8 cellular contexts compared by ENCODE assay signal in the genomic region with DNA sequence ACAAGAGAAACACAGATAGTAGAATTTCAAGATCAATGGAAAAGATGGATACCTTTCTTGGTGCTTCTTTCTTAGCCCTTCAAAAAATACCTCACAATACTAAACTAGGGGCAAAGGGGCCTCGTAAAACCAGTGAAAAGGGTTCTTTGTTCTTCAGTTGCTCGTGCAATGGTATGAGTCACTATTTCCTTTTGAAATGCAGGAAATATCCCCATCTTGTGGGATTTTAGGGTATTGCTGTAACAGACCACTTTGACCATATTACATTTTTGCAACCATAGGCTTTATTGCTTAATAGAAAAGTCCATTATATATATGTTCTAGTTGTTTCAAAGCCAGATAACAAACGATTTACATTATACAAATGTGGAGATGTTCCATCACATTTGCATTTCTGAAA.
DNase-seq lines count a peak whose midpoint lies in the region; ATAC-seq, FAIRE-seq and TF ChIP-seq lines count a peak whose summit lies in the region.

No MANE protein-coding gene starts in this region.

- TF ChIP-seq CTCF in D721Med (IDR thresholded peaks at IDR 0.05; ENCODE audit: insufficient read depth, missing control alignments) (peak; percentile 11), NB4 (IDR thresholded peaks at IDR 0.05; ENCODE audit: low read depth, low read length) (peak; percentile 25), dorsolateral prefrontal cortex (IDR thresholded peaks at IDR 0.05 in 54 of 56, conservative IDR thresholded peaks at IDR 0.05 in 2 of 56; ENCODE audit: low read depth in 1 of 56, partially characterized antibody in 56 of 56) (peak in 35 of 56 donors; percentile 9 to 60 (median 29)), spleen (IDR thresholded peaks at IDR 0.05 in 8 of 11, conservative IDR thresholded peaks at IDR 0.05 in 3 of 11) (peak in 6 of 11 experiments; percentile 20 to 52 (median 40)), ovary (IDR thresholded peaks at IDR 0.05) (no peak)

- H3K27me3 ChIP-seq in dorsolateral prefrontal cortex = no peaks in the 10 kb centered on the region
- no peaks in the 10 kb centered on the region for H3K27me3 ChIP-seq in spleen (replicated peaks in 1 of 7)
- H3K27me3 ChIP-seq in ovary = no peaks in the 10 kb centered on the region

- no peak for FAIRE-seq in D721Med (lab: Jason Lieb, UNC)

- TF ChIP-seq POLR2A in NB4 (IDR thresholded peaks at IDR 0.05; ENCODE audit: extremely low read depth, insufficient read length) (no peak), spleen (IDR thresholded peaks at IDR 0.05) (no peak), ovary (IDR thresholded peaks at IDR 0.05) (no peak)

- no peak overlapping the region for H3K4me3 ChIP-seq in NB4 (ENCODE audit: low read depth, low read length)
- no peak overlapping the region for H3K4me3 ChIP-seq in dorsolateral prefrontal cortex
- no peak overlapping the region for H3K4me3 ChIP-seq in spleen
- H3K4me3 ChIP-seq in ovary = no peak overlapping the region

- H3K27ac ChIP-seq in dorsolateral prefrontal cortex (no peak overlapping the region), spleen (no peak overlapping the region), ovary (no peak overlapping the region)

- intact Hi-C loops in dorsolateral prefrontal cortex (cut with DNase I) = no loop called here
- intact Hi-C loops in spleen (cut with DNase I; ENCODE audit: low total_unique reads) = no loop called here
- intact Hi-C loops in ovary (cut with DNase I) = no loop called here

- no peaks in the 10 kb centered on the region for H3K4me1 ChIP-seq in spleen
- H3K4me1 ChIP-seq in ovary (ENCODE audit: insufficient read depth) = no peaks in the 10 kb centered on the region

- peak; percentile 84 for ATAC-seq in GM19455 (IDR thresholded peaks at IDR 0.05; ENCODE audit: unreplicated experiment)

- H3K36me3 ChIP-seq in spleen (no peaks in the 10 kb centered on the region), ovary (no peaks in the 10 kb centered on the region)

- TF ChIP-seq EP300 in ovary (IDR thresholded peaks at IDR 0.05) = no peak

- 20 to 42% (median 25%) methylated on average over 3 of the region's 3 CpGs for WGBS in spleen, 5 donors
- 39 to 51% (median 49%) methylated on average over 3 of the region's 3 CpGs for WGBS in ovary, 3 donors

- DNase-seq in D721Med (ENCODE audit: insufficient read length, low spot score) = no peak
- peak; percentile 75 for DNase-seq in NB4 (ENCODE audit: low read depth)
- no peak for DNase-seq in dorsolateral prefrontal cortex
- DNase-seq in spleen = no peak
- DNase-seq in retina = no peak
- DNase-seq in HK-2 (ENCODE audit: unreplicated experiment) = no peak
- no peak for DNase-seq in ovary

- H3K9me3 ChIP-seq in spleen (peaks cover 0 to 41% (median 26%) of the 10 kb centered on the region in 8 donors), ovary (no peaks in the 10 kb centered on the region)

Comparison
In these comparisons a context has a peak if more than half of its experiments do, and no peak if none do; other contexts are left out.
1. CTCF ChIP-seq: peak in D721Med (single experiment), NB4 (single experiment), dorsolateral prefrontal cortex (35 of 56) and spleen (6 of 11); none in ovary (0 of 3).